Comparison of ENCODE assay signal across 1 cellular context in genomic region chr6:31836036-31836675, GRCh38.
TF ChIP-seq lines count a peak whose summit lies in the region.

No MANE protein-coding gene starts in this region.

TF ChIP-seq in endothelial cell of umbilical vein, 7 proteins besides CTCF, POLR2A, EP300 and RAD21:
- TF ChIP-seq POLR2AphosphoS5 (IDR thresholded peaks at IDR 0.05; ENCODE audit: insufficient read depth, low read depth, low read length) (peak; percentile 35), MAX (IDR thresholded peaks at IDR 0.05; ENCODE audit: insufficient read depth, insufficient read length) (no peak)
